ENCODE assay signal across 8 cellular contexts in the genomic region with DNA sequence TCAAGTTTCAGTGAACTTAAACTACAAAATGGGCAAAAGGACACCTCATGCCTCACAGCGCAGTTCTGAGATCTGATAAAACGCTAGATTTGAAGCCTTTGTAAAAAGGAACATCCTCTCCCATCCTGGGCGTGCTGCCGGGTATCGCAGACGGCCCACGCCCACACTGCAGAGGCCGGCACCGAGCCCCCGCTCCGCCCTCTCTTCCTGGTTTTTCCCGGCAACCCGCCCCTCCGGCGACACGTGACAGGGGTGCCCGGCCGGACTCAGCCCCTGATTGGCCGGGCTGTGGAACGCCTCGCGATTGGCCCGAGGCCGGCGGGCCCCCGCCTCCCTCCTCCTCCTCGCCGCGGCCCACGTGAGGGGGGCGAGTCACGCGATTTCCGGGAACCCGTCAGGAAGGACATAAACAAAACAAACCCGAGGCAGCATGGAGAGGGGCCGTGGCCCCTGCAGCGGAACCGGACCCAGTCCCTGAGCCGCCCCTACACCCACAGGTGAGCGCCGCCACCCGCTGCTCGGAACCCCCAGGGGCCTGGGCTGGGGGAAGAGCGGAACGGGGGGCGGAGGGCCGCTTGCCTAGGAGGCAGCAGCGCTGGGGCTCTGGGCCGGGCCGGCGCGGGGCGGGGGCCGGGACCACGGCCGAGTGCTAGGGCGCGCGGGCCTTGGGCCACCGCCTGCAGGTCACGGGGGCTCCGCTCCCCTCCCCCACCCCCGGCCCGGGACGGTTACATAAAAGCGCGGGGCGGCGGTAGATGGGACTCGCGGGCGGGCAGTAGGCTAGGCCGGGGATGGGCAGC. TPM values are rescaled to one million over a fixed set of nuclear protein-coding genes. Genes with fewer than 3 reads are reported as not detected.
DNase-seq lines count a peak whose midpoint lies in the region; ATAC-seq and TF ChIP-seq lines count a peak whose summit lies in the region.

A gene with protein sequence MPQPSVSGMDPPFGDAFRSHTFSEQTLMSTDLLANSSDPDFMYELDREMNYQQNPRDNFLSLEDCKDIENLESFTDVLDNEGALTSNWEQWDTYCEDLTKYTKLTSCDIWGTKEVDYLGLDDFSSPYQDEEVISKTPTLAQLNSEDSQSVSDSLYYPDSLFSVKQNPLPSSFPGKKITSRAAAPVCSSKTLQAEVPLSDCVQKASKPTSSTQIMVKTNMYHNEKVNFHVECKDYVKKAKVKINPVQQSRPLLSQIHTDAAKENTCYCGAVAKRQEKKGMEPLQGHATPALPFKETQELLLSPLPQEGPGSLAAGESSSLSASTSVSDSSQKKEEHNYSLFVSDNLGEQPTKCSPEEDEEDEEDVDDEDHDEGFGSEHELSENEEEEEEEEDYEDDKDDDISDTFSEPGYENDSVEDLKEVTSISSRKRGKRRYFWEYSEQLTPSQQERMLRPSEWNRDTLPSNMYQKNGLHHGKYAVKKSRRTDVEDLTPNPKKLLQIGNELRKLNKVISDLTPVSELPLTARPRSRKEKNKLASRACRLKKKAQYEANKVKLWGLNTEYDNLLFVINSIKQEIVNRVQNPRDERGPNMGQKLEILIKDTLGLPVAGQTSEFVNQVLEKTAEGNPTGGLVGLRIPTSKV (plus strand): TSS at position 370 of the 800 bp plus-strand sequence. CDS start 24,424 bp downstream, outside the sequence.

- ATAC-seq in HG02623 (IDR thresholded peaks at IDR 0.05; ENCODE audit: unreplicated experiment), result peak; percentile 71
- peak; percentile 85 for ATAC-seq in SK-N-SH treated with all-trans-retinoic acid at 6 μM for 48 hours

- H3K36me3 Mint-ChIP-seq in activated naive CD4-positive, alpha-beta T cell treated with anti-CD3 and anti-CD28 coated beads, Interleukin-2, amount 50 U/mL, for 24 hours, result no peaks in the 10 kb centered on the region

- peak within 1 kb of the TSS; percentile 100 for H3K4me3 ChIP-seq in suprapubic skin

- H3K4me3 Mint-ChIP-seq in activated naive CD4-positive, alpha-beta T cell treated with anti-CD3 and anti-CD28 coated beads, Interleukin-2, amount 50 U/mL, for 24 hours, result peak within 1 kb of the TSS; percentile 98

- peak; percentile 95 for DNase-seq in GM10266 (ENCODE audit: extremely low spot score)
- peak; percentile 81 for DNase-seq in NCI-H1092 treated with DMSO at 0.1 percent for 48 hours (lab: John Stamatoyannopoulos, UW)
- peak; percentile 94 for DNase-seq in globus pallidus (ENCODE audit: low spot score)
- peak; percentile 94 for DNase-seq in occipital lobe (lab: John Stamatoyannopoulos, UW)
- peak; percentile 99 for DNase-seq in suprapubic skin (ENCODE audit: low spot score in 2 of 2)

- TF ChIP-seq CTCF in GM10266 (IDR thresholded peaks at IDR 0.05; ENCODE audit: control insufficient read depth, insufficient read depth, low read depth, missing control alignments), result no peak
- TF ChIP-seq CTCF in suprapubic skin (IDR thresholded peaks at IDR 0.05), result no peak

- H3K9me3 Mint-ChIP-seq in activated naive CD4-positive, alpha-beta T cell treated with anti-CD3 and anti-CD28 coated beads, Interleukin-2, amount 50 U/mL, for 24 hours, result no peaks in the 10 kb centered on the region

- no peak for TF ChIP-seq EP300 in suprapubic skin (IDR thresholded peaks at IDR 0.05)

- TF ChIP-seq POLR2A in suprapubic skin (IDR thresholded peaks at IDR 0.05), result peak in 1 of 2 donors; percentile 72

- H3K27ac ChIP-seq in suprapubic skin, result peak within 1 kb of the TSS; percentile 100

- H3K4me1 ChIP-seq in suprapubic skin, result peaks cover 29% of the 10 kb centered on the region

- no peaks in the 10 kb centered on the region for H3K9me3 ChIP-seq in suprapubic skin

- peak within 1 kb of the TSS; percentile 99 for H3K27ac Mint-ChIP-seq in activated naive CD4-positive, alpha-beta T cell treated with anti-CD3 and anti-CD28 coated beads, Interleukin-2, amount 50 U/mL, for 24 hours

- no peaks in the 10 kb centered on the region for H3K36me3 ChIP-seq in suprapubic skin

- no peaks in the 10 kb centered on the region for H3K27me3 ChIP-seq in suprapubic skin

- under 1% methylated on average over 27 of the region's 74 CpGs for WGBS in suprapubic skin

- peaks cover 58% of the 10 kb centered on the region for H3K4me1 Mint-ChIP-seq in activated naive CD4-positive, alpha-beta T cell treated with anti-CD3 and anti-CD28 coated beads, Interleukin-2, amount 50 U/mL, for 24 hours

- H3K27me3 Mint-ChIP-seq in activated naive CD4-positive, alpha-beta T cell treated with anti-CD3 and anti-CD28 coated beads, Interleukin-2, amount 50 U/mL, for 24 hours, result no peaks in the 10 kb centered on the region

TF ChIP-seq in SK-N-SH treated with all-trans-retinoic acid at 6 μM for 48 hours, 23 proteins besides CTCF, POLR2A, EP300 and RAD21:
- TF ChIP-seq ARNTL (CRISPR knock-in tag; IDR thresholded peaks at IDR 0.05; ENCODE audit: borderline replicate concordance, low read depth) (peak; percentile 76; the same call in 1 of the 2 replicates), RARB (CRISPR knock-in tag; IDR thresholded peaks at IDR 0.05) (no peak)

RNA-seq across cellular contexts. Expression of the gene that starts here (rescaled TPM):
- 39.8 TPM for total RNA-seq in occipital lobe
- total RNA-seq in suprapubic skin, result 10 to 100 TPM; 21.8 to 65.5 (median 28.5) TPM

Comparison
In these comparisons a context has a peak if more than half of its experiments do, and no peak if none do; other contexts are left out.
1. Peak in every context shown above with its lines: DNase-seq, ATAC-seq, H3K4me3 ChIP-seq and H3K27ac ChIP-seq.